ENCODE assay signal across 25 cellular contexts in genomic region chr4:105206214-105206613, GRCh38. TPM values are rescaled to one million over a fixed set of nuclear protein-coding genes. Genes with fewer than 3 reads are reported as not detected.
DNase-seq lines count a peak whose midpoint lies in the region; ATAC-seq and TF ChIP-seq lines count a peak whose summit lies in the region.
"Had no signal": no experiment of that assay in that cellular context is flagged by ENCODE, and none has a peak within 500 bp of the region (broad histone marks: within the 10 kb centered on the region; RNA-seq: fewer than 3 reads in every experiment).

No MANE protein-coding gene starts in this region.

- H3K27me3 ChIP-seq in cardiac muscle cell = no peaks in the 10 kb centered on the region
- H3K27me3 ChIP-seq in foreskin keratinocyte = no peaks in the 10 kb centered on the region
- H3K27me3 ChIP-seq in dorsolateral prefrontal cortex = no peaks in the 10 kb centered on the region
- H3K27me3 ChIP-seq: BE2C had no signal

- ATAC-seq in Right ventricle myocardium superior (ENCODE audit: poor library complexity) (no peak), foreskin keratinocyte (no peak)
- no peak for ATAC-seq in stimulated activated effector memory CD8-positive, alpha-beta T cell treated with anti-CD3 and anti-CD28 coated beads, Interleukin-12 subunit alpha, Interleukin-12 subunit beta, amount 100 ng/mL, for 72 hours

- H3K4me3 ChIP-seq in cardiac muscle cell = no peak overlapping the region
- H3K4me3 ChIP-seq in dorsolateral prefrontal cortex = no peak overlapping the region
- H3K4me3 ChIP-seq: HAP-1 had no signal

- DNase-seq in cardiac muscle cell (ENCODE audit: low read depth in 1 of 2, low spot score in 1 of 2) (no peak), Right ventricle myocardium superior (no peak), foreskin keratinocyte (no peak), NK-92 (lab: John Stamatoyannopoulos, UW; ENCODE audit: unreplicated experiment) (no peak), dorsolateral prefrontal cortex (no peak), progenitor cell of endocrine pancreas (ENCODE audit: low spot score, unreplicated experiment) (no peak)
- DNase-seq in stimulated activated effector memory CD8-positive, alpha-beta T cell treated with anti-CD3 and anti-CD28 coated beads, Interleukin-12 subunit alpha, Interleukin-12 subunit beta, amount 100 ng/mL, for 72 hours (ENCODE audit: low spot score in 2 of 2) = no peak
- DNase-seq: ACHN; BE2C; CD4-positive, CD25-positive, alpha-beta regulatory T cell; HFFc6; NCI-H1048; NCI-H1417; NCI-H1694; NCI-H2029 treated with DMSO at 0.1 percent for 48 hours; NCI-H446 treated with DMSO at 0.1 percent for 48 hours; NCI-H526; NCI-H82; RPMI8226; SHP77 had no signal

- no peak for TF ChIP-seq CTCF in cardiac muscle cell (IDR thresholded peaks at IDR 0.05; ENCODE audit: low read depth, low read length)
- TF ChIP-seq CTCF in VCaP (conservative IDR thresholded peaks at IDR 0.05) = no peak
- peak; percentile 3 for TF ChIP-seq CTCF in foreskin keratinocyte (conservative IDR thresholded peaks at IDR 0.05)
- no peak for TF ChIP-seq CTCF in dorsolateral prefrontal cortex (IDR thresholded peaks at IDR 0.05 in 54 of 56, conservative IDR thresholded peaks at IDR 0.05 in 2 of 56; ENCODE audit: low read depth in 1 of 56, partially characterized antibody in 56 of 56)
- no peak for TF ChIP-seq CTCF in progenitor cell of endocrine pancreas (IDR thresholded peaks at IDR 0.05; ENCODE audit: unreplicated experiment)

- peaks cover 41% of the 10 kb centered on the region for H3K36me3 Mint-ChIP-seq in stimulated activated effector memory CD8-positive, alpha-beta T cell treated with anti-CD3 and anti-CD28 coated beads, Interleukin-12 subunit alpha, Interleukin-12 subunit beta, amount 100 ng/mL, for 72 hours
- no peaks in the 10 kb centered on the region for H3K36me3 Mint-ChIP-seq in progenitor cell of endocrine pancreas (ENCODE audit: insufficient read depth)

- peak overlapping the region; percentile 23 for H3K27ac ChIP-seq in cardiac muscle cell
- H3K27ac ChIP-seq in VCaP = peak overlapping the region; percentile 69; the same call in 1 of the 2 replicates
- H3K27ac ChIP-seq in foreskin keratinocyte = no peak overlapping the region
- no peak overlapping the region for H3K27ac ChIP-seq in dorsolateral prefrontal cortex
- H3K27ac ChIP-seq: 22Rv1, KMS-11 had no signal

- no peaks in the 10 kb centered on the region for H3K9me3 ChIP-seq in cardiac muscle cell (ENCODE audit: low read depth)
- H3K9me3 ChIP-seq: BE2C, HAP-1 had no signal

- H3K36me3 ChIP-seq in cardiac muscle cell = no peaks in the 10 kb centered on the region
- H3K36me3 ChIP-seq: BE2C, HAP-1 had no signal

- H3K4me1 ChIP-seq in cardiac muscle cell (ENCODE audit: low read depth) (no peaks in the 10 kb centered on the region), foreskin keratinocyte (peaks cover 16% of the 10 kb centered on the region)
- H3K4me1 ChIP-seq: BE2C had no signal

- intact Hi-C loops in Right ventricle myocardium superior (cut with DNase I) = no loop called here
- intact Hi-C loops in dorsolateral prefrontal cortex (cut with DNase I) = no loop called here

- H3K4me3 Mint-ChIP-seq in stimulated activated effector memory CD8-positive, alpha-beta T cell treated with anti-CD3 and anti-CD28 coated beads, Interleukin-12 subunit alpha, Interleukin-12 subunit beta, amount 100 ng/mL, for 72 hours = no peak overlapping the region
- no peak overlapping the region for H3K4me3 Mint-ChIP-seq in progenitor cell of endocrine pancreas (ENCODE audit: low read depth)
- H3K4me3 Mint-ChIP-seq: CD4-positive, CD25-positive, alpha-beta regulatory T cell; HFFc6; IgD-negative memory B cell had no signal

- H3K27ac Mint-ChIP-seq in stimulated activated effector memory CD8-positive, alpha-beta T cell treated with anti-CD3 and anti-CD28 coated beads, Interleukin-12 subunit alpha, Interleukin-12 subunit beta, amount 100 ng/mL, for 72 hours = peak overlapping the region; percentile 7
- H3K27ac Mint-ChIP-seq in progenitor cell of endocrine pancreas = no peak overlapping the region
- H3K27ac Mint-ChIP-seq: CD4-positive, CD25-positive, alpha-beta regulatory T cell; HFFc6; IgD-negative memory B cell had no signal

- no peaks in the 10 kb centered on the region for H3K27me3 Mint-ChIP-seq in progenitor cell of endocrine pancreas
- H3K27me3 Mint-ChIP-seq: CD4-positive, CD25-positive, alpha-beta regulatory T cell; IgD-negative memory B cell had no signal

- H3K9me3 Mint-ChIP-seq in stimulated activated effector memory CD8-positive, alpha-beta T cell treated with anti-CD3 and anti-CD28 coated beads, Interleukin-12 subunit alpha, Interleukin-12 subunit beta, amount 100 ng/mL, for 72 hours = no peaks in the 10 kb centered on the region
- H3K9me3 Mint-ChIP-seq in progenitor cell of endocrine pancreas (ENCODE audit: low read depth) = no peaks in the 10 kb centered on the region
- H3K9me3 Mint-ChIP-seq: CD4-positive, CD25-positive, alpha-beta regulatory T cell; HFFc6; IgD-negative memory B cell had no signal

- H3K4me1 Mint-ChIP-seq in stimulated activated effector memory CD8-positive, alpha-beta T cell treated with anti-CD3 and anti-CD28 coated beads, Interleukin-12 subunit alpha, Interleukin-12 subunit beta, amount 100 ng/mL, for 72 hours = peaks cover 10% of the 10 kb centered on the region
- H3K4me1 Mint-ChIP-seq in progenitor cell of endocrine pancreas (ENCODE audit: low read depth) = peaks cover 7% of the 10 kb centered on the region

RNA-seq across cellular contexts. Expression of gene TET2, which starts 59.5 kb away (rescaled TPM):
- total RNA-seq in cardiac muscle cell = 19.2 and 23.3 TPM in 2 replicates
- polyA plus RNA-seq in cardiac muscle cell = 10.5 and 14.4 TPM in 2 replicates
- total RNA-seq in Right ventricle myocardium superior = 11.8 TPM
- total RNA-seq in foreskin keratinocyte = 11.9 and 13.2 TPM in 2 replicates
- polyA plus RNA-seq in foreskin keratinocyte = 1.2 TPM in 2 replicates
- total RNA-seq in dorsolateral prefrontal cortex = 10 to 100 TPM; 15.8 to 39.0 (median 24.0) TPM
- 37.2 and 38.2 TPM in 2 replicates for total RNA-seq in progenitor cell of endocrine pancreas

Comparison
In these comparisons a context has a peak if more than half of its experiments do, and no peak if none do; other contexts are left out.
1. H3K27ac ChIP-seq: peak in cardiac muscle cell (single experiment) and VCaP (single experiment); none in foreskin keratinocyte (single experiment) and dorsolateral prefrontal cortex (0 of 59).